12 cellular contexts compared by ENCODE assay signal in the genomic region with DNA sequence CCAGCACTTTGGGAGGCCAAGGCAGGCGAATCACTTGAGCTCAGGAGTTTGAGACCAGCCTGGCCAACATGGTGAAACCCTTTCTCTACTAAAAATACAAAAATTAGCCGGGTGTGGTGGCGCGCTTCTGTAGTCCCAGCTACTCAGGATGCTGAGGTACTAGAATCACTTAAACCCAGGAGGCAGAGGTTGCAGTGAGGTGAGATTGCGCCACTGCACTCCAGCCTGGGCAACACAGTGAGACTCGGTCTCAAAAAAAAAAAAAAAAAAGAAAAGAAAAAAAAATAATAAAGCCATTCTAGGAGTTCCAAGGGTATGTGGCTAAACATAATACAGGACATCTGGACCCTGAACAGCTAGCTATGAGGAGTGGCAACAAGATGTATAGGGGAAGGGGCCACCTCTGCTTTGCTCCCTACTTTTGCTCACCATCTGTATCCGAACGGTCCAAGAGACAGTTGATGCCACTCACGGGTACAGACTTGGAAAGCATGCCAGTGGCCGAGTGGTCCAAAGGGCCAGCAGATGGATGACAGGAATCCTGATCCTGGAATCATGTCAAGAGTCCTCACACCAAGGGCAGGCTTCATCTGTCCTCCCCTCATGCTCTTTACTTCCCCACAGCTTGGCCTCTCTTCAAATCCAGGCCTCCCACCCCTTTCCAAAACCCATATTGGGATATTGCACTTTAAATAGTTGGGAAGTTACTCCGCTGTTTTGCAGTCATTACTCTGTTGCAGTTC. TPM values are rescaled to one million over a fixed set of nuclear protein-coding genes. Genes with fewer than 3 reads are reported as not detected.
DNase-seq lines count a peak whose midpoint lies in the region; ATAC-seq, FAIRE-seq and TF ChIP-seq lines count a peak whose summit lies in the region.
"Not testable (repeated sequence)": the region's sequence is repeated elsewhere in the genome, so short reads cannot be mapped to it uniquely, and the experiment has no call there.
"Had no signal": no experiment of that assay in that cellular context is flagged by ENCODE, and none has a peak within 500 bp of the region (broad histone marks: within the 10 kb centered on the region; RNA-seq: fewer than 3 reads in every experiment).

No MANE protein-coding gene starts in this region.

- not testable (repeated sequence) for H3K27me3 ChIP-seq in PC-9 (ENCODE audit: insufficient read depth, low read depth); astrocyte (ENCODE audit: insufficient read depth, low read length); iPS-15b (ENCODE audit: control insufficient read depth, insufficient read depth, low read length); neural progenitor cell; thoracic aorta (replicated peaks; ENCODE audit: insufficient read depth)

- not testable (repeated sequence) for FAIRE-seq in A549 (lab: Jason Lieb, UNC); astrocyte (lab: Jason Lieb, UNC)

- peaks cover 53% of the 10 kb centered on the region for H3K4me1 ChIP-seq in A549
- peaks cover 44% of the 10 kb centered on the region for H3K4me1 ChIP-seq in PC-9 (replicated peaks; ENCODE audit: insufficient read depth)
- H3K4me1 ChIP-seq in astrocyte (ENCODE audit: insufficient read depth, low read length): peaks cover 46% of the 10 kb centered on the region
- peaks cover 28% of the 10 kb centered on the region for H3K4me1 ChIP-seq in iPS-15b (ENCODE audit: control insufficient read depth, insufficient read depth, low read length)
- peaks cover 20% of the 10 kb centered on the region for H3K4me1 ChIP-seq in neural progenitor cell
- H3K4me1 ChIP-seq in thoracic aorta (ENCODE audit: control insufficient read depth in 1 of 2, low read depth in 2 of 2): peaks cover 21 to 71% of the 10 kb centered on the region in 2 donors

- POLR2A ChIA-PET in A549 (lab: Yijun Ruan, JAX): not testable (repeated sequence)
- POLR2A ChIA-PET in PC-9 (lab: Charles Lee; ENCODE audit: unreplicated experiment): interaction anchor here (0.5 to 0.7 kb wide), 2 partner anchors 47 to 129 kb away, joined by 6 to 29 read pairs; a partner anchor contains a TSS

- TF ChIP-seq POLR2A in A549 (IDR thresholded peaks at IDR 0.05; ENCODE audit: low read length): not testable (repeated sequence)

- 88% methylated on average over 11 of the region's 11 CpGs for WGBS in A549 (ENCODE audit: missing lambda C conversion rate)

- not testable (repeated sequence) for TF ChIP-seq CTCF in A549 (IDR thresholded peaks at IDR 0.05); PC-9 (conservative IDR thresholded peaks at IDR 0.05); astrocyte (IDR thresholded peaks at IDR 0.05; ENCODE audit: insufficient read depth, low read depth, low read length); coronary artery (IDR thresholded peaks at IDR 0.05); neural progenitor cell (IDR thresholded peaks at IDR 0.05); thoracic aorta (IDR thresholded peaks at IDR 0.05)

- H3K36me3 Mint-ChIP-seq in astrocyte (ENCODE audit: low read depth, unreplicated experiment); neural progenitor cell: not testable (repeated sequence)

- not testable (repeated sequence) for H3K4me3 ChIP-seq in A549; PC-9; astrocyte (ENCODE audit: insufficient read depth, low read depth, low read length); coronary artery; neural progenitor cell; thoracic aorta
- peak overlapping the region; percentile 28 for H3K4me3 ChIP-seq in iPS-15b (ENCODE audit: low read depth, low read length)

- not testable (repeated sequence) for H4K20me1 ChIP-seq in PC-9 (ENCODE audit: insufficient read depth); astrocyte (ENCODE audit: insufficient read depth, low read length); neural progenitor cell (ENCODE audit: low read depth)

- H3K9me3 Mint-ChIP-seq in astrocyte (ENCODE audit: unreplicated experiment); neural progenitor cell: not testable (repeated sequence)

- CTCF ChIA-PET in A549 (lab: Yijun Ruan, JAX) (interaction anchor here (1.1 to 24.7 kb wide), 9 partner anchors 10 to 81 kb away, joined by 3 to 423 read pairs (median 8); a partner anchor contains a TSS), PC-9 (lab: Charles Lee) (interaction anchor here (1.0 kb wide), 1 partner anchor 23 kb away, joined by 4 read pairs; no protein-coding TSS in a partner anchor)

- peak overlapping the region; percentile 99 for H3K27ac Mint-ChIP-seq in astrocyte (ENCODE audit: unreplicated experiment)
- not testable (repeated sequence) for H3K27ac Mint-ChIP-seq in neural progenitor cell

- not testable (repeated sequence) for H3K36me3 ChIP-seq in PC-9 (ENCODE audit: low read depth); astrocyte (ENCODE audit: insufficient read depth, low read length); iPS-15b (ENCODE audit: control insufficient read depth, insufficient read depth, low read length); neural progenitor cell; thoracic aorta

- H3K9me3 ChIP-seq in A549; PC-9 (ENCODE audit: insufficient read depth, low read depth); astrocyte (ENCODE audit: insufficient read depth, low read depth, low read length); iPS-15b (ENCODE audit: control insufficient read depth, insufficient read depth, low read length); neural progenitor cell (ENCODE audit: low read depth); thoracic aorta: not testable (repeated sequence)

- not testable (repeated sequence) for H3K4me3 Mint-ChIP-seq in astrocyte (ENCODE audit: unreplicated experiment); neural progenitor cell

- H3F3A ChIP-seq in PC-9 (ENCODE audit: insufficient read depth, low read depth): peaks cover 37% of the 10 kb centered on the region
- peaks cover 14% of the 10 kb centered on the region for H3F3A ChIP-seq in neural progenitor cell (ENCODE audit: low read depth)

- H3K4me1 Mint-ChIP-seq in astrocyte (ENCODE audit: low read depth, unreplicated experiment) (peaks cover 32% of the 10 kb centered on the region), neural progenitor cell (peaks cover 20% of the 10 kb centered on the region)

- H2AFZ ChIP-seq in PC-9; astrocyte (ENCODE audit: low read depth, low read length): not testable (repeated sequence)
- peak overlapping the region; percentile 45 for H2AFZ ChIP-seq in neural progenitor cell (replicated peaks)

- intact Hi-C loops in PC-9 (cut with micrococcal nuclease; ENCODE audit: unreplicated experiment): not testable (repeated sequence)

- not testable (repeated sequence) for H3K9ac ChIP-seq in astrocyte (ENCODE audit: low read length); iPS-15b (ENCODE audit: low read depth, low read length); neural progenitor cell

- not testable (repeated sequence) for ATAC-seq in A549; thoracic aorta (ENCODE audit: insufficient number of reproducible peaks, low FRiP score, low read depth)

- not testable (repeated sequence) for TF ChIP-seq EP300 in A549 (IDR thresholded peaks at IDR 0.05)

- not testable (repeated sequence) for BruUV-seq in PC-9 (replicated peaks; lab: Mats Ljungman, UMichigan)

- H3K9me2 ChIP-seq in PC-9 (ENCODE audit: insufficient read depth): not testable (repeated sequence)

- H3K27me3 Mint-ChIP-seq in astrocyte (ENCODE audit: low read depth, unreplicated experiment); neural progenitor cell (ENCODE audit: insufficient read depth, low read depth): not testable (repeated sequence)

- H3K4me2 ChIP-seq in A549; astrocyte (ENCODE audit: low read length); neural progenitor cell: not testable (repeated sequence)
- H3K4me2 ChIP-seq in PC-9: peak overlapping the region; percentile 94

- TF ChIP-seq RAD21 in A549 (conservative IDR thresholded peaks at IDR 0.05 in 1 of 2, IDR thresholded peaks at IDR 0.05 in 1 of 2): not testable (repeated sequence)

- H3K79me2 ChIP-seq in PC-9 (ENCODE audit: low read depth) (peaks cover 26% of the 10 kb centered on the region), astrocyte (ENCODE audit: insufficient read depth, low read length) (peaks cover 22% of the 10 kb centered on the region)
- H3K79me2 ChIP-seq in neural progenitor cell (ENCODE audit: low read depth): not testable (repeated sequence)

- DNase-seq in A549 (ENCODE audit: low read depth in 1 of 2, low spot score in 1 of 2); PC-9; astrocyte (ENCODE audit: low read depth); coronary artery (ENCODE audit: low spot score); neural progenitor cell (ENCODE audit: low spot score); thoracic aorta (ENCODE audit: low spot score): not testable (repeated sequence)
- peak; percentile 0 for DNase-seq in EL

- H3K27ac ChIP-seq in A549 (peak overlapping the region; percentile 98 to 99; a peak in 5 of 6 replicates), PC-9 (peak overlapping the region; percentile 96; the same call in 1 of the 2 replicates), coronary artery (peak overlapping the region; percentile 72 to 94), thoracic aorta (peak overlapping the region; percentile 96 to 97)
- not testable (repeated sequence) for H3K27ac ChIP-seq in astrocyte (ENCODE audit: low read depth, low read length); neural progenitor cell

RNA-seq across cellular contexts. Expression of a gene that starts 6.7 kb away (rescaled TPM):
- polyA plus RNA-seq in A549 (2011; rRNA removed) (67.4 and 69.1 TPM in 2 replicates), A549 (2017; fragmentation: RNase III; extraction: RNeasy Plus Mini Kit Qiagen cat#74134 plus additional on column Dnase treatment) (21.3 to 21.5 TPM (median 21.5 TPM) in 3 replicates)
- polyA plus RNA-seq in A549 (2012; cell fraction: cytosol; rRNA removed): 22.8 and 23.2 TPM in 2 replicates
- 66.0 and 69.8 TPM in 2 replicates for polyA plus RNA-seq in A549 (2012; cell fraction: nucleus; rRNA removed)
- polyA minus RNA-seq in A549 (2011; rRNA and poly(A)+ RNA removed): 84.0 and 96.7 TPM in 2 replicates
- total RNA-seq in PC-9 (2021) (85.0 and 93.9 TPM in 2 replicates), astrocyte (98.3 and 99.3 TPM in 2 replicates), neural progenitor cell (ENCODE audit: low replicate concordance) (79.7 and 108 TPM in 2 replicates), thoracic aorta (100 to 1,000 TPM; 162 to 166 TPM)

RNA-seq across cellular contexts. Expression of a gene that starts 35.7 kb away (rescaled TPM):
- 382 and 581 TPM in 2 replicates for polyA plus RNA-seq in A549 (2011; rRNA removed)
- 298 and 314 TPM in 2 replicates for polyA plus RNA-seq in A549 (2012; cell fraction: cytosol; rRNA removed)
- polyA plus RNA-seq in A549 (2012; cell fraction: nucleus; rRNA removed): 230 and 535 TPM in 2 replicates
- polyA plus RNA-seq in A549 (2017; fragmentation: RNase III; extraction: RNeasy Plus Mini Kit Qiagen cat#74134 plus additional on column Dnase treatment): 255 to 266 TPM (median 261 TPM) in 3 replicates
- 225 and 325 TPM in 2 replicates for polyA minus RNA-seq in A549 (2011; rRNA and poly(A)+ RNA removed)
- total RNA-seq in PC-9 (2021): 152 and 196 TPM in 2 replicates
- 236 and 244 TPM in 2 replicates for total RNA-seq in astrocyte
- 293 and 314 TPM in 2 replicates for total RNA-seq in neural progenitor cell (ENCODE audit: low replicate concordance)
- total RNA-seq in thoracic aorta: 100 to 1,000 TPM; 132 to 241 TPM

RNA-seq across cellular contexts. Expression of a gene that starts 43.6 kb away (rescaled TPM):
- 0.12 TPM in 1 of 2 replicates, not detected in the other for polyA plus RNA-seq in A549 (2011; rRNA removed)
- polyA plus RNA-seq in A549 (2012; cell fraction: cytosol; rRNA removed): 0.03 and 0.05 TPM in 2 replicates
- 0.07 TPM in 1 of 2 replicates, not detected in the other for polyA plus RNA-seq in A549 (2012; cell fraction: nucleus; rRNA removed)
- 0.06 TPM in 1 of 3 replicates, not detected in the others for polyA plus RNA-seq in A549 (2017; fragmentation: RNase III; extraction: RNeasy Plus Mini Kit Qiagen cat#74134 plus additional on column Dnase treatment)
- not detected in 2 replicates for polyA minus RNA-seq in A549 (2011; rRNA and poly(A)+ RNA removed)
- 0.33 TPM in 1 of 2 replicates, not detected in the other for total RNA-seq in PC-9 (2021)
- total RNA-seq in astrocyte: not detected in 2 replicates
- not detected in 2 replicates for total RNA-seq in neural progenitor cell (ENCODE audit: low replicate concordance)
- total RNA-seq in thoracic aorta: not detected
- total RNA-seq: A172; Caco-2; CD4-positive, alpha-beta memory T cell had no signal
- polyA plus RNA-seq: BJ had no signal

RNA-seq across cellular contexts. Expression of a gene that starts 50.9 kb away (rescaled TPM):
- 69.9 and 72.3 TPM in 2 replicates for polyA plus RNA-seq in A549 (2011; rRNA removed)
- 22.6 and 30.2 TPM in 2 replicates for polyA plus RNA-seq in A549 (2012; cell fraction: cytosol; rRNA removed)
- 52.1 and 67.4 TPM in 2 replicates for polyA plus RNA-seq in A549 (2012; cell fraction: nucleus; rRNA removed)
- 35.7 to 37.9 TPM (median 37.7 TPM) in 3 replicates for polyA plus RNA-seq in A549 (2017; fragmentation: RNase III; extraction: RNeasy Plus Mini Kit Qiagen cat#74134 plus additional on column Dnase treatment)
- polyA minus RNA-seq in A549 (2011; rRNA and poly(A)+ RNA removed): 58.0 and 90.2 TPM in 2 replicates
- 63.4 and 68.8 TPM in 2 replicates for total RNA-seq in PC-9 (2021)
- total RNA-seq in astrocyte: 44.6 and 48.2 TPM in 2 replicates
- total RNA-seq in neural progenitor cell (ENCODE audit: low replicate concordance): 91.5 and 91.9 TPM in 2 replicates
- total RNA-seq in thoracic aorta: 10 to 100 TPM; 50.6 to 56.9 TPM
